17 cellular contexts compared by ENCODE assay signal in the genomic region with DNA sequence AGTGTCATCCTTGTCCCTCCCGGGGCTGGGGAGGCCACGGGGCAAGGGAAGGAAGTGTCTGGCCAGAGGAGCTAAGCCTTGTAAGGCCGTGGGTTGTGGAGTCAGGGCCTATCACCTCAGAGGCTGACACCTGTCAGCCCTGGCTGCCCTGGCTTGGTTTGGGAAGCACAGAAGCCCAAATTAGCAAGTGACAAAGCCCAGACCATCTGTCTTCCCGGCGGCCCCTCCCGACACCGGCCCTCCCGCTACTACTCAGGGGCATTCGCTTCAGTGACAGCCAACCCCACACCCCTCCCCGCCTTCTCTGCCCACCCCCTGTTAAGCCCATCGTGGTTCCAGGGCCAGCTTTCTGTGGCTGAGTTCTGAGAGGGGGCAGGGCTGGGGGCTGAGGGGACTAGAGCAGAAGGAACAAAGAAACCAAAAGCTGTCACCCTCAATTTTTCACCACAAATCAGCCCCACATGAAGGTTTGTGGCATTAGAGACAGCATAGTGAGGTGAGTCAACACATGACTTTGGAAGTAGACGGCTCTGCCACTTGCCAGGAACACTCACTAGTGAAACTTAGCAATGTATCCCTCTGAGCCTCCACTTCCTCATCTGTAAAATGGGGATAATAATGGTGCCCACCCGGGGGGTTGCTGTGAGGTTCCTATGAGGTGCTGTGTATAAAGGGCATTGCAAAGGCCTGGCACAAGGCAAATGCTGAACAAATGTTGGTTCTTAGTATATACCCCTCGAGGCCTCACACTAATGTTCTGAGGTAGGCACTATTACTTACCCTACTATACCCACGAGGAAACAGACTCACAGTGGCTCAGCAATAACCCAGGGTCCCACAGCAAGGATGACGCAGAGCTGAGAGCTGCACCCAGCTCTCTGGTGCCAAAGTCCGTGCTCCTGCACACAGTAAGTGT. TPM values are rescaled to one million over a fixed set of nuclear protein-coding genes. Genes with fewer than 3 reads are reported as not detected.
DNase-seq lines count a peak whose midpoint lies in the region; ATAC-seq and TF ChIP-seq lines count a peak whose summit lies in the region.
"Had no signal": no experiment of that assay in that cellular context is flagged by ENCODE, and none has a peak within 500 bp of the region (broad histone marks: within the 10 kb centered on the region; RNA-seq: fewer than 3 reads in every experiment).

No MANE protein-coding gene starts in this region.

- H3K27me3 ChIP-seq in right atrium auricular region, result no peaks in the 10 kb centered on the region
- H3K27me3 ChIP-seq: body of pancreas, pancreas, thyroid gland had no signal

- WGBS in lower leg skin, 2 donors, result 73 to 79% methylated on average over 17 of the region's 17 CpGs

- H3K36me3 Mint-ChIP-seq in natural killer cell, result no peaks in the 10 kb centered on the region
- no peaks in the 10 kb centered on the region for H3K36me3 Mint-ChIP-seq in natural killer cell treated with Interleukin-12 subunit alpha and Interleukin-12 subunit beta and Interleukin-15 and Interleukin-18, amount 100 ng/mL, for 72 hours
- no peaks in the 10 kb centered on the region for H3K36me3 Mint-ChIP-seq in activated CD8-positive, alpha-beta T cell treated with anti-CD3 and anti-CD28 coated beads, Interleukin-2, amount 10 ng/mL, durations not matched to agents 7 days and 5 days (ENCODE audit: low read depth)

- POLR2A ChIA-PET in activated CD8-positive, alpha-beta T cell treated with anti-CD3 and anti-CD28 coated beads, Interleukin-2, amount 10 ng/mL, durations not matched to agents 7 days and 5 days (lab: Charles Lee), result interaction anchor here (0.5 kb wide), 2 partner anchors 9 to 55 kb away, joined by 3 read pairs; no protein-coding TSS in a partner anchor

- peaks cover 0 to 4% of the 10 kb centered on the region in 2 donors for H3K4me1 ChIP-seq in right atrium auricular region
- H3K4me1 ChIP-seq: pancreas, thyroid gland had no signal

- DNase-seq in natural killer cell, result no peak
- DNase-seq in natural killer cell treated with Interleukin-12 subunit alpha and Interleukin-12 subunit beta and Interleukin-15 and Interleukin-18, amount 100 ng/mL, for 72 hours (ENCODE audit: low spot score), result no peak
- DNase-seq in activated CD8-positive, alpha-beta T cell treated with anti-CD3 and anti-CD28 coated beads, Interleukin-2, amount 10 ng/mL, durations not matched to agents 7 days and 5 days, result peak; percentile 50
- DNase-seq in right atrium auricular region (ENCODE audit: low spot score), result no peak
- DNase-seq in GM20000 (ENCODE audit: low spot score), result no peak
- DNase-seq in NCI-H774 (lab: John Stamatoyannopoulos, UW), result no peak
- DNase-seq in lower leg skin (ENCODE audit: low spot score in 2 of 2), result no peak
- DNase-seq: body of pancreas, NCI-H1048, NCI-H345, pancreas, PC-3, thyroid gland had no signal

- CTCF ChIA-PET in activated CD8-positive, alpha-beta T cell treated with anti-CD3 and anti-CD28 coated beads, Interleukin-2, amount 10 ng/mL, durations not matched to agents 7 days and 5 days (lab: Charles Lee), result interaction anchor here (1.1 to 1.2 kb wide), 2 partner anchors 56 to 78 kb away, joined by 3 read pairs; no protein-coding TSS in a partner anchor

- H3K9me3 Mint-ChIP-seq in natural killer cell, result no peaks in the 10 kb centered on the region
- H3K9me3 Mint-ChIP-seq in natural killer cell treated with Interleukin-12 subunit alpha and Interleukin-12 subunit beta and Interleukin-15 and Interleukin-18, amount 100 ng/mL, for 72 hours, result no peaks in the 10 kb centered on the region
- H3K9me3 Mint-ChIP-seq in activated CD8-positive, alpha-beta T cell treated with anti-CD3 and anti-CD28 coated beads, Interleukin-2, amount 10 ng/mL, durations not matched to agents 7 days and 5 days (ENCODE audit: insufficient read depth), result no peaks in the 10 kb centered on the region
- H3K9me3 Mint-ChIP-seq: activated T-helper 2 cell treated with anti-CD3 and anti-CD28 coated beads, Interferon-gamma antibody, Interleukin-2, Interleukin-4, amounts not matched to agents 10 μg/mL and 5 μg/mL and 100 μg/mL, durations not matched to agents 14 hours and 24 hours and 36 hours had no signal

- no peak overlapping the region for H3K4me3 Mint-ChIP-seq in natural killer cell
- H3K4me3 Mint-ChIP-seq in natural killer cell treated with Interleukin-12 subunit alpha and Interleukin-12 subunit beta and Interleukin-15 and Interleukin-18, amount 100 ng/mL, for 72 hours, result no peak overlapping the region
- no peak overlapping the region for H3K4me3 Mint-ChIP-seq in activated CD8-positive, alpha-beta T cell treated with anti-CD3 and anti-CD28 coated beads, Interleukin-2, amount 10 ng/mL, durations not matched to agents 7 days and 5 days

- peak overlapping the region; percentile 53 to 80 for H3K27ac ChIP-seq in right atrium auricular region
- H3K27ac ChIP-seq: body of pancreas, pancreas, thyroid gland had no signal

- no peak overlapping the region for H3K27ac Mint-ChIP-seq in natural killer cell
- H3K27ac Mint-ChIP-seq in natural killer cell treated with Interleukin-12 subunit alpha and Interleukin-12 subunit beta and Interleukin-15 and Interleukin-18, amount 100 ng/mL, for 72 hours, result no peak overlapping the region
- H3K27ac Mint-ChIP-seq in activated CD8-positive, alpha-beta T cell treated with anti-CD3 and anti-CD28 coated beads, Interleukin-2, amount 10 ng/mL, durations not matched to agents 7 days and 5 days, result no peak overlapping the region
- H3K27ac Mint-ChIP-seq: activated T-helper 2 cell treated with anti-CD3 and anti-CD28 coated beads, Interferon-gamma antibody, Interleukin-2, Interleukin-4, amounts not matched to agents 10 μg/mL and 5 μg/mL and 100 μg/mL, durations not matched to agents 14 hours and 24 hours and 36 hours had no signal

- no peak for TF ChIP-seq CTCF in natural killer cell (IDR thresholded peaks at IDR 0.05)
- no peak for TF ChIP-seq CTCF in right atrium auricular region (IDR thresholded peaks at IDR 0.05)
- TF ChIP-seq CTCF in GM20000 (IDR thresholded peaks at IDR 0.05; ENCODE audit: extremely low read depth, missing control alignments), result no peak
- no peak for TF ChIP-seq CTCF in lower leg skin (IDR thresholded peaks at IDR 0.05)

- ATAC-seq in natural killer cell (peak in 2 of 3 donors; percentile 72), GM21576 (IDR thresholded peaks at IDR 0.05; ENCODE audit: unreplicated experiment) (no peak)
- ATAC-seq in natural killer cell treated with Interleukin-12 subunit alpha and Interleukin-12 subunit beta and Interleukin-15 and Interleukin-18, amount 100 ng/mL, for 72 hours, result no peak
- ATAC-seq in activated CD8-positive, alpha-beta T cell treated with anti-CD3 and anti-CD28 coated beads, Interleukin-2, amount 10 ng/mL, durations not matched to agents 7 days and 5 days, result peak; percentile 74
- ATAC-seq: body of pancreas, pancreas, PC-3 had no signal

- H3K4me1 Mint-ChIP-seq in natural killer cell, result peaks cover 4 to 22% of the 10 kb centered on the region in 2 donors
- peaks cover 0 to 3% of the 10 kb centered on the region in 2 donors for H3K4me1 Mint-ChIP-seq in natural killer cell treated with Interleukin-12 subunit alpha and Interleukin-12 subunit beta and Interleukin-15 and Interleukin-18, amount 100 ng/mL, for 72 hours (ENCODE audit: low read depth in 2 of 2)
- H3K4me1 Mint-ChIP-seq in activated CD8-positive, alpha-beta T cell treated with anti-CD3 and anti-CD28 coated beads, Interleukin-2, amount 10 ng/mL, durations not matched to agents 7 days and 5 days (ENCODE audit: low read depth), result peaks cover 17% of the 10 kb centered on the region

- no peaks in the 10 kb centered on the region for H3K9me3 ChIP-seq in right atrium auricular region
- H3K9me3 ChIP-seq: body of pancreas, pancreas, thyroid gland had no signal

- no peaks in the 10 kb centered on the region for H3K36me3 ChIP-seq in right atrium auricular region
- H3K36me3 ChIP-seq: pancreas, thyroid gland had no signal

- no peak for TF ChIP-seq POLR2A in lower leg skin (IDR thresholded peaks at IDR 0.05)

- intact Hi-C loops in natural killer cell (cut with micrococcal nuclease), result no loop called here
- intact Hi-C loops in lower leg skin (cut with DNase I; ENCODE audit: low total_unique reads), result no loop called here

- H3K4me3 ChIP-seq in right atrium auricular region (no peak overlapping the region), lower leg skin (ENCODE audit: low read depth, poor library complexity, severe bottlenecking) (no peak overlapping the region)
- H3K4me3 ChIP-seq: body of pancreas, pancreas, thyroid gland had no signal

- H3K27me3 Mint-ChIP-seq in natural killer cell (ENCODE audit: low read depth in 2 of 2), result peaks cover 13 to 15% of the 10 kb centered on the region in 2 donors
- H3K27me3 Mint-ChIP-seq in natural killer cell treated with Interleukin-12 subunit alpha and Interleukin-12 subunit beta and Interleukin-15 and Interleukin-18, amount 100 ng/mL, for 72 hours, result peaks cover 2 to 9% of the 10 kb centered on the region in 2 donors
- H3K27me3 Mint-ChIP-seq in activated CD8-positive, alpha-beta T cell treated with anti-CD3 and anti-CD28 coated beads, Interleukin-2, amount 10 ng/mL, durations not matched to agents 7 days and 5 days (ENCODE audit: low read depth), result peaks cover 20% of the 10 kb centered on the region

RNA-seq across cellular contexts. Expression of gene TNNI1, which starts 5.1 kb away (rescaled TPM):
- under 1 TPM in 1 of 3 donors, not detected in 2; 0.08 TPM for total RNA-seq in natural killer cell
- total RNA-seq in natural killer cell treated with Interleukin-12 subunit alpha and Interleukin-12 subunit beta and Interleukin-15 and Interleukin-18, amount 100 ng/mL, for 72 hours, result not detected
- not detected for total RNA-seq in activated CD8-positive, alpha-beta T cell treated with anti-CD3 and anti-CD28 coated beads, Interleukin-2, amount 10 ng/mL, durations not matched to agents 7 days and 5 days
- total RNA-seq in right atrium auricular region, result 100 to 1,000 TPM in 1 of 2 donors, 10 to 100 TPM in 1; 17.5 to 177 TPM
- total RNA-seq in lower leg skin, result not detected
- total RNA-seq: activated T-helper 2 cell treated with anti-CD3 and anti-CD28 coated beads, Interferon-gamma antibody, Interleukin-2, Interleukin-4, amounts not matched to agents 10 μg/mL and 5 μg/mL and 100 μg/mL, durations not matched to agents 14 hours and 24 hours and 36 hours; body of pancreas; HT-29; pancreas; PC-3; thyroid gland had no signal

RNA-seq across cellular contexts. Expression of gene LAD1, which starts 27.5 kb away (rescaled TPM):
- under 1 TPM in 1 of 3 donors, not detected in 2; 0.68 TPM for total RNA-seq in natural killer cell
- not detected for total RNA-seq in natural killer cell treated with Interleukin-12 subunit alpha and Interleukin-12 subunit beta and Interleukin-15 and Interleukin-18, amount 100 ng/mL, for 72 hours
- not detected for total RNA-seq in activated CD8-positive, alpha-beta T cell treated with anti-CD3 and anti-CD28 coated beads, Interleukin-2, amount 10 ng/mL, durations not matched to agents 7 days and 5 days
- 1 to 10 TPM; 1.4 to 8.8 TPM for total RNA-seq in right atrium auricular region
- 100 to 1,000 TPM; 271 to 336 (median 291) TPM for total RNA-seq in lower leg skin
- total RNA-seq: activated T-helper 2 cell treated with anti-CD3 and anti-CD28 coated beads, Interferon-gamma antibody, Interleukin-2, Interleukin-4, amounts not matched to agents 10 μg/mL and 5 μg/mL and 100 μg/mL, durations not matched to agents 14 hours and 24 hours and 36 hours; fibroblast of villous mesenchyme had no signal

RNA-seq across cellular contexts. Expression of gene PHLDA3, which starts 42.3 kb away (rescaled TPM):
- 1 to 10 TPM in 2 of 3 donors, under 1 TPM in 1; 0.63 to 1.7 (median 1.1) TPM for total RNA-seq in natural killer cell
- total RNA-seq in natural killer cell treated with Interleukin-12 subunit alpha and Interleukin-12 subunit beta and Interleukin-15 and Interleukin-18, amount 100 ng/mL, for 72 hours, result 1 to 10 TPM; 2.7 to 3.3 TPM
- total RNA-seq in activated CD8-positive, alpha-beta T cell treated with anti-CD3 and anti-CD28 coated beads, Interleukin-2, amount 10 ng/mL, durations not matched to agents 7 days and 5 days, result 10 to 100 TPM; 17.3 to 18.7 TPM
- total RNA-seq in right atrium auricular region, result 10 to 100 TPM; 29.5 to 31.9 TPM
- 100 to 1,000 TPM in 1 of 4 donors, 10 to 100 TPM in 3; 63.0 to 110 (median 72.1) TPM for total RNA-seq in lower leg skin

RNA-seq across cellular contexts. Expression of gene TNNT2, which starts 49.2 kb away (rescaled TPM):
- total RNA-seq in natural killer cell (not detected), right atrium auricular region (over 10,000 TPM in 1 of 2 donors, 1,000 to 10,000 TPM in 1; 4,112 to 12,321 TPM), lower leg skin (10 to 100 TPM in 3 of 4 donors, 1 to 10 TPM in 1; 6.6 to 28.3 (median 20.5) TPM)
- total RNA-seq in natural killer cell treated with Interleukin-12 subunit alpha and Interleukin-12 subunit beta and Interleukin-15 and Interleukin-18, amount 100 ng/mL, for 72 hours, result not detected
- total RNA-seq in activated CD8-positive, alpha-beta T cell treated with anti-CD3 and anti-CD28 coated beads, Interleukin-2, amount 10 ng/mL, durations not matched to agents 7 days and 5 days, result not detected
- total RNA-seq: activated T-helper 2 cell treated with anti-CD3 and anti-CD28 coated beads, Interferon-gamma antibody, Interleukin-2, Interleukin-4, amounts not matched to agents 10 μg/mL and 5 μg/mL and 100 μg/mL, durations not matched to agents 14 hours and 24 hours and 36 hours had no signal

Comparison
In these comparisons a context has a peak if more than half of its experiments do, and no peak if none do; other contexts are left out.
1. ATAC-seq: peak in natural killer cell (2 of 3) and activated CD8-positive, alpha-beta T cell treated with anti-CD3 and anti-CD28 coated beads, Interleukin-2, amount 10 ng/mL, durations not matched to agents 7 days and 5 days (single experiment); none in natural killer cell treated with Interleukin-12 subunit alpha and Interleukin-12 subunit beta and Interleukin-15 and Interleukin-18, amount 100 ng/mL, for 72 hours (0 of 2) and GM21576 (single experiment).
2. RNA of gene TNNI1, which starts 5.1 kb away (total RNA-seq): 17.5 to 177 TPM in right atrium auricular region; 0.08 TPM in natural killer cell, not detected in natural killer cell treated with Interleukin-12 subunit alpha and Interleukin-12 subunit beta and Interleukin-15 and Interleukin-18, amount 100 ng/mL, for 72 hours, not detected in activated CD8-positive, alpha-beta T cell treated with anti-CD3 and anti-CD28 coated beads, Interleukin-2, amount 10 ng/mL, durations not matched to agents 7 days and 5 days and not detected in lower leg skin; every median in the first group is over 10 times any median in the second.
3. RNA of gene LAD1, which starts 27.5 kb away (total RNA-seq): 271 to 336 TPM in lower leg skin; 1.4 to 8.8 TPM in right atrium auricular region, 0.68 TPM in natural killer cell, not detected in natural killer cell treated with Interleukin-12 subunit alpha and Interleukin-12 subunit beta and Interleukin-15 and Interleukin-18, amount 100 ng/mL, for 72 hours and not detected in activated CD8-positive, alpha-beta T cell treated with anti-CD3 and anti-CD28 coated beads, Interleukin-2, amount 10 ng/mL, durations not matched to agents 7 days and 5 days; every median in the first group is over 10 times any median in the second.
4. RNA of gene PHLDA3, which starts 42.3 kb away (total RNA-seq): 63.0 to 110 TPM in lower leg skin, 29.5 to 31.9 TPM in right atrium auricular region and 17.3 to 18.7 TPM in activated CD8-positive, alpha-beta T cell treated with anti-CD3 and anti-CD28 coated beads, Interleukin-2, amount 10 ng/mL, durations not matched to agents 7 days and 5 days; 2.7 to 3.3 TPM in natural killer cell treated with Interleukin-12 subunit alpha and Interleukin-12 subunit beta and Interleukin-15 and Interleukin-18, amount 100 ng/mL, for 72 hours and 0.63 to 1.7 TPM in natural killer cell; every median in the first group is over 4 times any median in the second.